Comparison of ENCODE assay signal across 11 cellular contexts in the genomic region with DNA sequence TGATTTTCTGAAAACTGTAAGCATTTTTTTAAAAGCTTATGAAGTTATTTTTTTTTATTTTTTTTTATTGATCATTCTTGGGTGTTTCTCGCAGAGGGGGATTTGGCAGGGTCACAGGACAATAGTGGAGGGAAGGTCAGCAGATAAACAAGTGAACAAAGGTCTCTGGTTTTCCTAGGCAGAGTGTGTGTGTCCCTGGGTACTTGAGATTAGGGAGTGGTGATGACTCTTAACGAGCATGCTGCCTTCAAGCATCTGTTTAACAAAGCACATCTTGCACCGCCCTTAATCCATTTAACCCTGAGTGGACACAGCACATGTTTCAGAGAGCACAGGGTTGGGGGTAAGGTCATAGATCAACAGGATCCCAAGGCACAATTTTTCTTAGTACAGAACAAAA. TPM values are rescaled to one million over a fixed set of nuclear protein-coding genes. Genes with fewer than 3 reads are reported as not detected.
DNase-seq lines count a peak whose midpoint lies in the region; FAIRE-seq and TF ChIP-seq lines count a peak whose summit lies in the region.
"Not testable (repeated sequence)": the region's sequence is repeated elsewhere in the genome, so short reads cannot be mapped to it uniquely, and the experiment has no call there.
"Had no signal": no experiment of that assay in that cellular context is flagged by ENCODE, and none has a peak within 500 bp of the region (broad histone marks: within the 10 kb centered on the region; RNA-seq: fewer than 3 reads in every experiment).

No MANE protein-coding gene starts in this region.

- H3K36me3 ChIP-seq in Peyer's patch; colonic mucosa; mucosa of rectum (ENCODE audit: control insufficient read depth in 2 of 2, insufficient read depth in 2 of 2, low read length in 2 of 2); small intestine (ENCODE audit: control insufficient read depth in 2 of 2, insufficient read depth in 2 of 2, low read length in 2 of 2): not testable (repeated sequence)

- peaks cover 0 to 22% (median 5%) of the 10 kb centered on the region in 4 donors for H3K4me1 ChIP-seq in Peyer's patch
- not testable (repeated sequence) for H3K4me1 ChIP-seq in colonic mucosa
- peaks cover 12 to 20% of the 10 kb centered on the region in 2 donors for H3K4me1 ChIP-seq in mucosa of rectum (ENCODE audit: control insufficient read depth in 2 of 2, insufficient read depth in 2 of 2, low read length in 2 of 2)
- H3K4me1 ChIP-seq in small intestine (ENCODE audit: control insufficient read depth in 2 of 2, insufficient read depth in 1 of 2, low read depth in 1 of 2, low read length in 1 of 2): peaks cover 0 to 11% of the 10 kb centered on the region in 2 donors

- not testable (repeated sequence) for FAIRE-seq in small intestine (lab: Jason Lieb, UNC)

- peaks cover 32% of the 10 kb centered on the region for H3K4me1 Mint-ChIP-seq in Calu3 (ENCODE audit: low read depth, unreplicated experiment)
- not testable (repeated sequence) for H3K4me1 Mint-ChIP-seq in glutamatergic neuron (ENCODE audit: low read depth, unreplicated experiment)

- intact Hi-C loops in Calu3 (cut with micrococcal nuclease; ENCODE audit: unreplicated experiment): loop anchor here (5.0 kb wide), 1 partner anchor 60 kb away; no protein-coding TSS in a partner anchor
- intact Hi-C loops in colonic mucosa (cut with DNase I): not testable (repeated sequence)

- CTCF ChIA-PET in Calu3 (lab: Charles Lee): not testable (repeated sequence)

- peak overlapping the region; percentile 96 for H3K27ac Mint-ChIP-seq in Calu3 (ENCODE audit: unreplicated experiment)
- peak overlapping the region; percentile 92 for H3K27ac Mint-ChIP-seq in glutamatergic neuron (ENCODE audit: unreplicated experiment)

- not testable (repeated sequence) for H3K27me3 Mint-ChIP-seq in Calu3 (ENCODE audit: unreplicated experiment); glutamatergic neuron (ENCODE audit: unreplicated experiment)

- not testable (repeated sequence) for H3K9ac ChIP-seq in colonic mucosa (ENCODE audit: low read depth in 2 of 2, low read length in 2 of 2); mucosa of rectum (ENCODE audit: low read depth in 1 of 2, low read length in 2 of 2)

- not testable (repeated sequence) for H3K4me3 ChIP-seq in Peyer's patch; colonic mucosa; mucosa of rectum (ENCODE audit: low read length in 2 of 2); small intestine (ENCODE audit: low read depth in 1 of 2, low read length in 2 of 2)

- H3K27ac ChIP-seq in Peyer's patch (peak overlapping the region in 3 of 4 donors; percentile 32 to 85 (median 78)), VCaP (peak overlapping the region; percentile 40; the same call in 1 of the 2 replicates), colonic mucosa (peak overlapping the region; percentile 66), mucosa of rectum (ENCODE audit: low read depth in 2 of 2, low read length in 2 of 2) (peak overlapping the region; percentile 74 to 83), small intestine (ENCODE audit: low read depth in 1 of 2, low read length in 1 of 2) (peak overlapping the region; percentile 76 to 81)

- 0 to 33% (median 31%) methylated on average over 1 of the region's 3 CpGs for WGBS in small intestine, 3 donors

- DNase-seq in Calu3, Peyer's patch, colonic mucosa, glutamatergic neuron, small intestine: not testable (repeated sequence)

- not testable (repeated sequence) for TF ChIP-seq CTCF in Calu3 (IDR thresholded peaks at IDR 0.05; ENCODE audit: unreplicated experiment); Peyer's patch (IDR thresholded peaks at IDR 0.05); VCaP (conservative IDR thresholded peaks at IDR 0.05); colonic mucosa (IDR thresholded peaks at IDR 0.05); glutamatergic neuron (IDR thresholded peaks at IDR 0.05; ENCODE audit: partially characterized antibody, unreplicated experiment)

- not testable (repeated sequence) for TF ChIP-seq POLR2A in Peyer's patch (IDR thresholded peaks at IDR 0.05)

- not testable (repeated sequence) for H3K36me3 Mint-ChIP-seq in Calu3 (ENCODE audit: insufficient read depth, unreplicated experiment); glutamatergic neuron (ENCODE audit: unreplicated experiment)

- not testable (repeated sequence) for H3K9me3 ChIP-seq in Peyer's patch; colonic mucosa; mucosa of rectum (ENCODE audit: control insufficient read depth in 2 of 2, low read length in 2 of 2); small intestine (ENCODE audit: control insufficient read depth, low read depth)

- H3K9me3 Mint-ChIP-seq in Calu3 (ENCODE audit: low read depth, unreplicated experiment); glutamatergic neuron (ENCODE audit: unreplicated experiment): not testable (repeated sequence)

- not testable (repeated sequence) for H3K27me3 ChIP-seq in Peyer's patch; colonic mucosa; mucosa of rectum (ENCODE audit: control insufficient read depth in 2 of 2, insufficient read depth in 2 of 2, low read length in 2 of 2); small intestine (ENCODE audit: control insufficient read depth in 2 of 2, insufficient read depth in 2 of 2, low read length in 2 of 2)

- H3K4me3 Mint-ChIP-seq in Calu3 (ENCODE audit: low read depth, unreplicated experiment): peak overlapping the region; percentile 41
- not testable (repeated sequence) for H3K4me3 Mint-ChIP-seq in glutamatergic neuron (ENCODE audit: unreplicated experiment)

- BruUV-seq in Calu3 (replicated peaks; lab: Mats Ljungman, UMichigan): not testable (repeated sequence)

RNA-seq across cellular contexts. Expression of gene TMEM45B, which starts 31.7 kb away (rescaled TPM):
- total RNA-seq in Calu3 (2022): 16.1 and 17.7 TPM in 2 replicates
- 100 to 1,000 TPM in 3 of 4 donors, 1 to 10 TPM in 1; 1.7 to 318 (median 244) TPM for total RNA-seq in Peyer's patch
- 100 to 1,000 TPM; 191 to 303 TPM for total RNA-seq in colonic mucosa
- total RNA-seq in glutamatergic neuron (ENCODE audit: unreplicated experiment): 0.37 TPM
- polyA plus RNA-seq in small intestine: 100 to 1,000 TPM in 2 of 3 donors, 10 to 100 TPM in 1; 97.7 to 157 (median 111) TPM
- total RNA-seq: G401, H4, HFFc6, HT1080 had no signal

RNA-seq across cellular contexts. Expression of gene NFRKB, which starts 48.0 kb away (rescaled TPM):
- total RNA-seq in Calu3 (2022): 26.4 and 27.4 TPM in 2 replicates
- 10 to 100 TPM; 46.9 to 54.8 (median 49.2) TPM for total RNA-seq in Peyer's patch
- 10 to 100 TPM; 18.5 to 19.2 TPM for total RNA-seq in colonic mucosa
- 28.8 TPM for total RNA-seq in glutamatergic neuron (ENCODE audit: unreplicated experiment)
- polyA plus RNA-seq in small intestine: 10 to 100 TPM in 1 of 3 donors, 1 to 10 TPM in 2; 7.3 to 10.3 (median 8.7) TPM
